In the genomic region with DNA sequence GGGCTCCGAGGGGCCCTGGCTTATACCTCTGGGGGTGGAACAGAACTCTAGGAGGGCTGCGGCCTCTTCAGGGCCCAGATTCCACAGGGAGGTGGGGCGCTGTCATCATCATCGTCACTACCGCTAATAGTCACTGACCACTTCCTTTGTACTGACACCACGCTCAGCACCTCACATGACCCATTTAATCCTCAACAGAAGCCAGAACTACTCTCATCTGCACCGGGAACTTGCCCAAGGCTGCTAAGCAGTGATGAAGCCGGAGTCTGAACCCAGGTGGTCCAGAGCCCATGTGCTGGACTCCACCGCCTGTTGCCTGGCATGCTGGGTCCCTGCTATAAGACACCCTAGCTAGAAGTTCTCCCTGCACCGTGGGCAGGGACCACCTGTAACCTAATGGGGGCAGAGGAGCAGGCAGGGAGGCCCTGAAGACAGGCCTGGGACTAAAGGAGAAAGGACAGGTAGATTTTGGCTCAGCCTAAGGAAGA, we compare ENCODE assay signal across 8 cellular contexts. TPM values are rescaled to one million over a fixed set of nuclear protein-coding genes. Genes with fewer than 3 reads are reported as not detected.
A peak's percentile ranks its signal among the peaks of the same experiment; 100 is the strongest.
DNase-seq lines count a peak whose midpoint lies in the region; ATAC-seq and TF ChIP-seq lines count a peak whose summit lies in the region.

No MANE protein-coding gene starts in this region.

- H3K4me1 ChIP-seq in right atrium auricular region (peaks cover 0 to 40% of the 10 kb centered on the region in 2 donors), stomach smooth muscle (ENCODE audit: control insufficient read depth, insufficient read depth, low read length) (peaks cover 19% of the 10 kb centered on the region)

- peak overlapping the region; percentile 78 for H3K4me3 Mint-ChIP-seq in activated CD4-positive, alpha-beta T cell treated with anti-CD3 and anti-CD28 coated beads, Interleukin-2, amount 10 ng/mL, durations not matched to agents 24 days and 14 days
- peak overlapping the region; percentile 67 for H3K4me3 Mint-ChIP-seq in activated T-helper 1 cell treated with anti-CD3 and anti-CD28 coated beads, Interleukin-12 subunit alpha, Interleukin-12 subunit beta, Interleukin-2, Interleukin-4 antibody, amounts not matched to agents 30 ng/mL and 10 ng/mL and 1 ng/mL, durations not matched to agents 14 hours and 24 hours and 36 hours

- no peaks in the 10 kb centered on the region for H3K9me3 ChIP-seq in right atrium auricular region
- no peaks in the 10 kb centered on the region for H3K9me3 ChIP-seq in stomach smooth muscle (ENCODE audit: control insufficient read depth in 2 of 2, low read length in 2 of 2)

- no peak for ATAC-seq in GM21423 (IDR thresholded peaks at IDR 0.05; ENCODE audit: unreplicated experiment)
- no peak for ATAC-seq in HG02763 (IDR thresholded peaks at IDR 0.05; ENCODE audit: unreplicated experiment)

- H3K4me1 Mint-ChIP-seq in activated CD4-positive, alpha-beta T cell treated with anti-CD3 and anti-CD28 coated beads, Interleukin-2, amount 10 ng/mL, durations not matched to agents 24 days and 14 days: peaks cover 25% of the 10 kb centered on the region
- peaks cover 28% of the 10 kb centered on the region for H3K4me1 Mint-ChIP-seq in activated T-helper 1 cell treated with anti-CD3 and anti-CD28 coated beads, Interleukin-12 subunit alpha, Interleukin-12 subunit beta, Interleukin-2, Interleukin-4 antibody, amounts not matched to agents 30 ng/mL and 10 ng/mL and 1 ng/mL, durations not matched to agents 14 hours and 24 hours and 36 hours (ENCODE audit: low read depth)

- intact Hi-C loops in activated CD4-positive, alpha-beta T cell treated with anti-CD3 and anti-CD28 coated beads, Interleukin-2, amount 10 ng/mL, durations not matched to agents 24 days and 14 days (cut with micrococcal nuclease): no loop called here
- intact Hi-C loops in activated T-helper 1 cell treated with anti-CD3 and anti-CD28 coated beads, Interleukin-12 subunit alpha, Interleukin-12 subunit beta, Interleukin-2, Interleukin-4 antibody, amounts not matched to agents 30 ng/mL and 10 ng/mL and 1 ng/mL, durations not matched to agents 14 hours and 24 hours and 36 hours (cut with micrococcal nuclease): loop anchor here (2.0 kb wide), 1 partner anchor 67 kb away; a partner anchor contains a TSS

- peak overlapping the region; percentile 91 for H3K27ac Mint-ChIP-seq in activated CD4-positive, alpha-beta T cell treated with anti-CD3 and anti-CD28 coated beads, Interleukin-2, amount 10 ng/mL, durations not matched to agents 24 days and 14 days
- peak overlapping the region; percentile 73 for H3K27ac Mint-ChIP-seq in activated T-helper 1 cell treated with anti-CD3 and anti-CD28 coated beads, Interleukin-12 subunit alpha, Interleukin-12 subunit beta, Interleukin-2, Interleukin-4 antibody, amounts not matched to agents 30 ng/mL and 10 ng/mL and 1 ng/mL, durations not matched to agents 14 hours and 24 hours and 36 hours

- H3K27me3 ChIP-seq in right atrium auricular region (no peaks in the 10 kb centered on the region), stomach smooth muscle (ENCODE audit: control insufficient read depth in 1 of 2, insufficient read depth in 2 of 2, low read length in 2 of 2) (no peaks in the 10 kb centered on the region)

- peaks cover 17% of the 10 kb centered on the region for H3K36me3 ChIP-seq in right atrium auricular region
- peaks cover 2 to 6% of the 10 kb centered on the region in 2 donors for H3K36me3 ChIP-seq in stomach smooth muscle (ENCODE audit: control insufficient read depth in 2 of 2, insufficient read depth in 2 of 2, low read length in 2 of 2)

- H3K27me3 Mint-ChIP-seq in activated CD4-positive, alpha-beta T cell treated with anti-CD3 and anti-CD28 coated beads, Interleukin-2, amount 10 ng/mL, durations not matched to agents 24 days and 14 days: no peaks in the 10 kb centered on the region
- H3K27me3 Mint-ChIP-seq in activated T-helper 1 cell treated with anti-CD3 and anti-CD28 coated beads, Interleukin-12 subunit alpha, Interleukin-12 subunit beta, Interleukin-2, Interleukin-4 antibody, amounts not matched to agents 30 ng/mL and 10 ng/mL and 1 ng/mL, durations not matched to agents 14 hours and 24 hours and 36 hours (ENCODE audit: insufficient read depth): no peaks in the 10 kb centered on the region

- no peak for TF ChIP-seq CTCF in right atrium auricular region (IDR thresholded peaks at IDR 0.05)

- no peaks in the 10 kb centered on the region for H3K9me3 Mint-ChIP-seq in activated CD4-positive, alpha-beta T cell treated with anti-CD3 and anti-CD28 coated beads, Interleukin-2, amount 10 ng/mL, durations not matched to agents 24 days and 14 days
- no peaks in the 10 kb centered on the region for H3K9me3 Mint-ChIP-seq in activated T-helper 1 cell treated with anti-CD3 and anti-CD28 coated beads, Interleukin-12 subunit alpha, Interleukin-12 subunit beta, Interleukin-2, Interleukin-4 antibody, amounts not matched to agents 30 ng/mL and 10 ng/mL and 1 ng/mL, durations not matched to agents 14 hours and 24 hours and 36 hours

- H3K4me3 ChIP-seq in right atrium auricular region: no peak overlapping the region
- no peak overlapping the region for H3K4me3 ChIP-seq in stomach smooth muscle (ENCODE audit: low read length in 2 of 2)

- H3K27ac ChIP-seq in right atrium auricular region (peak overlapping the region; percentile 79), stomach smooth muscle (ENCODE audit: low read length) (peak overlapping the region; percentile 49)

- H3K9ac ChIP-seq in stomach smooth muscle (ENCODE audit: low read length in 2 of 2): no peak overlapping the region

- peaks cover 40% of the 10 kb centered on the region for H3K36me3 Mint-ChIP-seq in activated CD4-positive, alpha-beta T cell treated with anti-CD3 and anti-CD28 coated beads, Interleukin-2, amount 10 ng/mL, durations not matched to agents 24 days and 14 days (ENCODE audit: low read depth)
- peaks cover 26% of the 10 kb centered on the region for H3K36me3 Mint-ChIP-seq in activated T-helper 1 cell treated with anti-CD3 and anti-CD28 coated beads, Interleukin-12 subunit alpha, Interleukin-12 subunit beta, Interleukin-2, Interleukin-4 antibody, amounts not matched to agents 30 ng/mL and 10 ng/mL and 1 ng/mL, durations not matched to agents 14 hours and 24 hours and 36 hours (ENCODE audit: low read depth)

- DNase-seq in activated CD4-positive, alpha-beta T cell treated with anti-CD3 and anti-CD28 coated beads, Interleukin-2, amount 10 ng/mL, durations not matched to agents 24 days and 14 days: peak; percentile 72
- DNase-seq in activated CD4-positive, alpha-beta T cell treated with anti-CD3 and anti-CD28 coated beads, Interleukin-2, amount 50 U/mL, for 4 hours: no peak
- no peak for DNase-seq in activated T-helper 1 cell treated with anti-CD3 and anti-CD28 coated beads, Interleukin-12 subunit alpha, Interleukin-12 subunit beta, Interleukin-2, Interleukin-4 antibody, amounts not matched to agents 30 ng/mL and 10 ng/mL and 1 ng/mL, durations not matched to agents 14 hours and 24 hours and 36 hours (ENCODE audit: low spot score)
- DNase-seq in right atrium auricular region (ENCODE audit: low spot score) (no peak), NCI-H1417 treated with DMSO at 0.1 percent for 48 hours (lab: John Stamatoyannopoulos, UW) (no peak)

RNA-seq across cellular contexts. Expression of a gene that starts 12.0 kb away (rescaled TPM):
- total RNA-seq in activated CD4-positive, alpha-beta T cell treated with anti-CD3 and anti-CD28 coated beads, Interleukin-2, amount 10 ng/mL, durations not matched to agents 24 days and 14 days: 158 and 161 TPM in 2 replicates
- 185 and 186 TPM in 2 replicates for total RNA-seq in activated T-helper 1 cell treated with anti-CD3 and anti-CD28 coated beads, Interleukin-12 subunit alpha, Interleukin-12 subunit beta, Interleukin-2, Interleukin-4 antibody, amounts not matched to agents 30 ng/mL and 10 ng/mL and 1 ng/mL, durations not matched to agents 14 hours and 24 hours and 36 hours
- total RNA-seq in right atrium auricular region: 10 to 100 TPM; 11.1 to 25.9 TPM

RNA-seq across cellular contexts. Expression of a gene that starts 22.9 kb away (rescaled TPM):
- 68.9 and 70.0 TPM in 2 replicates for total RNA-seq in activated CD4-positive, alpha-beta T cell treated with anti-CD3 and anti-CD28 coated beads, Interleukin-2, amount 10 ng/mL, durations not matched to agents 24 days and 14 days
- 68.8 and 74.4 TPM in 2 replicates for total RNA-seq in activated T-helper 1 cell treated with anti-CD3 and anti-CD28 coated beads, Interleukin-12 subunit alpha, Interleukin-12 subunit beta, Interleukin-2, Interleukin-4 antibody, amounts not matched to agents 30 ng/mL and 10 ng/mL and 1 ng/mL, durations not matched to agents 14 hours and 24 hours and 36 hours
- total RNA-seq in right atrium auricular region: 100 to 1,000 TPM in 1 of 2 donors, 10 to 100 TPM in 1; 100.0 to 163 TPM

RNA-seq across cellular contexts. Expression of a gene that starts 46.2 kb away (rescaled TPM):
- total RNA-seq in activated CD4-positive, alpha-beta T cell treated with anti-CD3 and anti-CD28 coated beads, Interleukin-2, amount 10 ng/mL, durations not matched to agents 24 days and 14 days: 25.2 and 33.2 TPM in 2 replicates
- 30.5 and 32.7 TPM in 2 replicates for total RNA-seq in activated T-helper 1 cell treated with anti-CD3 and anti-CD28 coated beads, Interleukin-12 subunit alpha, Interleukin-12 subunit beta, Interleukin-2, Interleukin-4 antibody, amounts not matched to agents 30 ng/mL and 10 ng/mL and 1 ng/mL, durations not matched to agents 14 hours and 24 hours and 36 hours
- total RNA-seq in right atrium auricular region: 10 to 100 TPM; 16.8 to 24.8 TPM

RNA-seq across cellular contexts. Expression of a gene that starts 47.6 kb away (rescaled TPM):
- 28.9 and 30.0 TPM in 2 replicates for total RNA-seq in activated CD4-positive, alpha-beta T cell treated with anti-CD3 and anti-CD28 coated beads, Interleukin-2, amount 10 ng/mL, durations not matched to agents 24 days and 14 days
- 26.0 and 26.9 TPM in 2 replicates for total RNA-seq in activated T-helper 1 cell treated with anti-CD3 and anti-CD28 coated beads, Interleukin-12 subunit alpha, Interleukin-12 subunit beta, Interleukin-2, Interleukin-4 antibody, amounts not matched to agents 30 ng/mL and 10 ng/mL and 1 ng/mL, durations not matched to agents 14 hours and 24 hours and 36 hours
- total RNA-seq in right atrium auricular region: 10 to 100 TPM; 18.8 to 25.3 TPM
